In the genomic region with DNA sequence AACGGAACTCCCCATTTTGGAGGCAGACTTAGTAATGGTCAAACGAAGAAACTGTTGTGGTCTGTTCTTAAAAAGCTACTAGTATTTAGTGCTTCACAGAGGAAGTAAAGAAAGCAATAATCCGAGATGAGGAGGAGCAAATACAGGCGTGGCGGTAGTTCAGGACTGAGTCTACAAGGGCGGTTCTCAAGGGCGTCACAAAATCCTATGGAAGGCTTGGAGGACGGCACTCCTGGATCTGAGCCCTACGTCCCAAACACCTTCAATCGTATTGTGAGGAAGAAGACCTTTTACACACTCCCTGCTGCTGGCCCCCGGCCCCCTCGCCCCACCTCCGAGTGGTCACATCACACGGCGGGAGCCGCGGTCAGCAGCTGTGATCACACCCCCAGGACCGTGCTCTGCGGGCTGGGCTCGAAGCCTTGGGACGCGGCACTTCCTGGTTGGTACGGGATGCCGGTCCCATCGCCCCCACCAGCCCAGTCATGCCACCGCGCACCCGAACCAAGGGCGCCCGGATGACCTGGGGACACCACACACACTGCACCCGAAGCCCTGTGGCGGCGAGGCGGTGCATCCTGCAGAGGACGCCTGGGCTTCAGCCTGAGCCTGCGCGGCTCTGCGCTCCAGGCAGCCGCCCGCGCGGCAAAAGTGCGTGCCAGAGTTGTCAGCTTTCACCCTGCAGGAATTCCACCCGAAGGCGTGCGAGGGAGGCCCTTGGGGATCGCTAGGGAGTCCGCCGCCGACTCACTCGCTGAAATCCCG, we compare ENCODE assay signal across 1 cellular context.
TF ChIP-seq lines count a peak whose summit lies in the region.

No MANE protein-coding gene starts in this region.

TF ChIP-seq in K562, 482 proteins besides CTCF, POLR2A, EP300 and RAD21 (continued from another document and continues in another):
- TF ChIP-seq, protein P1, sequence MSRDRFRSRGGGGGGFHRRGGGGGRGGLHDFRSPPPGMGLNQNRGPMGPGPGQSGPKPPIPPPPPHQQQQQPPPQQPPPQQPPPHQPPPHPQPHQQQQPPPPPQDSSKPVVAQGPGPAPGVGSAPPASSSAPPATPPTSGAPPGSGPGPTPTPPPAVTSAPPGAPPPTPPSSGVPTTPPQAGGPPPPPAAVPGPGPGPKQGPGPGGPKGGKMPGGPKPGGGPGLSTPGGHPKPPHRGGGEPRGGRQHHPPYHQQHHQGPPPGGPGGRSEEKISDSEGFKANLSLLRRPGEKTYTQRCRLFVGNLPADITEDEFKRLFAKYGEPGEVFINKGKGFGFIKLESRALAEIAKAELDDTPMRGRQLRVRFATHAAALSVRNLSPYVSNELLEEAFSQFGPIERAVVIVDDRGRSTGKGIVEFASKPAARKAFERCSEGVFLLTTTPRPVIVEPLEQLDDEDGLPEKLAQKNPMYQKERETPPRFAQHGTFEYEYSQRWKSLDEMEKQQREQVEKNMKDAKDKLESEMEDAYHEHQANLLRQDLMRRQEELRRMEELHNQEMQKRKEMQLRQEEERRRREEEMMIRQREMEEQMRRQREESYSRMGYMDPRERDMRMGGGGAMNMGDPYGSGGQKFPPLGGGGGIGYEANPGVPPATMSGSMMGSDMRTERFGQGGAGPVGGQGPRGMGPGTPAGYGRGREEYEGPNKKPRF (IDR thresholded peaks at IDR 0.05; ENCODE audit: low read depth, low read length): no peak
- TF ChIP-seq HEY1 (CRISPR knock-in tag; IDR thresholded peaks at IDR 0.05; ENCODE audit: borderline replicate concordance) (no peak), CREB1 (IDR thresholded peaks at IDR 0.05) (peak; percentile 39), CREB1 (CRISPR knock-in tag; IDR thresholded peaks at IDR 0.05) (no peak; the same call in 1 of the 2 replicates), ZNF324 (CRISPR knock-in tag; IDR thresholded peaks at IDR 0.05) (no peak), ZNF76 (CRISPR knock-in tag; IDR thresholded peaks at IDR 0.05; ENCODE audit: borderline replicate concordance) (no peak), RBM34 (IDR thresholded peaks at IDR 0.05; ENCODE audit: borderline replicate concordance, insufficient read depth, low read length) (no peak), GATAD2B (IDR thresholded peaks at IDR 0.05; ENCODE audit: borderline replicate concordance) (no peak), CREBBP (IDR thresholded peaks at IDR 0.05; ENCODE audit: low read depth, low read length) (no peak), ZFP36 (IDR thresholded peaks at IDR 0.05; ENCODE audit: low read depth, low read length, partially characterized antibody) (no peak), ESRRA (IDR thresholded peaks at IDR 0.05; ENCODE audit: borderline replicate concordance, low read depth) (peak; percentile 60), NR2C2 (CRISPR knock-in tag; IDR thresholded peaks at IDR 0.05) (0 out of 2 replicates have a peak, but pooled peaks have one; percentile 31), NR2C2 (tag; IDR thresholded peaks at IDR 0.05) (no peak), NEUROD1 (IDR thresholded peaks at IDR 0.05; ENCODE audit: borderline replicate concordance, low read depth, low read length, partially characterized antibody) (no peak), STAG1 (CRISPR knock-in tag; IDR thresholded peaks at IDR 0.05; ENCODE audit: borderline replicate concordance) (no peak), ESRRB (CRISPR knock-in tag; IDR thresholded peaks at IDR 0.05; ENCODE audit: borderline replicate concordance) (no peak), E2F3 (CRISPR knock-in tag; IDR thresholded peaks at IDR 0.05) (no peak), PHTF2 (CRISPR knock-in tag; IDR thresholded peaks at IDR 0.05) (no peak), ZNF253 (CRISPR knock-in tag; conservative IDR thresholded peaks at IDR 0.05) (no peak), CSDE1 (IDR thresholded peaks at IDR 0.05) (0 out of 4 replicates have a peak, but pooled peaks of 1 of the 2 experiments have one; percentile 35), MED1 (CRISPR knock-in tag; IDR thresholded peaks at IDR 0.05; ENCODE audit: borderline replicate concordance) (no peak), ZNF668 (CRISPR knock-in tag; IDR thresholded peaks at IDR 0.05) (no peak), BHLHE40 (IDR thresholded peaks at IDR 0.05; ENCODE audit: low read length) (peak; percentile 24; the same call in 1 of the 2 replicates), TRIM28 (IDR thresholded peaks at IDR 0.05) (no peak), ZEB2 (IDR thresholded peaks at IDR 0.05) (no peak), SOX6 (IDR thresholded peaks at IDR 0.05) (no peak; the same call in 1 of the 2 replicates), ZFX (CRISPR knock-in tag; IDR thresholded peaks at IDR 0.05) (peak; percentile 51; the same call in 1 of the 2 replicates), RBM25 (IDR thresholded peaks at IDR 0.05; ENCODE audit: low read depth, low read length, severe bottlenecking) (no peak), ZNF778 (CRISPR knock-in tag; IDR thresholded peaks at IDR 0.05) (no peak)
- TF ChIP-seq, protein P2, sequence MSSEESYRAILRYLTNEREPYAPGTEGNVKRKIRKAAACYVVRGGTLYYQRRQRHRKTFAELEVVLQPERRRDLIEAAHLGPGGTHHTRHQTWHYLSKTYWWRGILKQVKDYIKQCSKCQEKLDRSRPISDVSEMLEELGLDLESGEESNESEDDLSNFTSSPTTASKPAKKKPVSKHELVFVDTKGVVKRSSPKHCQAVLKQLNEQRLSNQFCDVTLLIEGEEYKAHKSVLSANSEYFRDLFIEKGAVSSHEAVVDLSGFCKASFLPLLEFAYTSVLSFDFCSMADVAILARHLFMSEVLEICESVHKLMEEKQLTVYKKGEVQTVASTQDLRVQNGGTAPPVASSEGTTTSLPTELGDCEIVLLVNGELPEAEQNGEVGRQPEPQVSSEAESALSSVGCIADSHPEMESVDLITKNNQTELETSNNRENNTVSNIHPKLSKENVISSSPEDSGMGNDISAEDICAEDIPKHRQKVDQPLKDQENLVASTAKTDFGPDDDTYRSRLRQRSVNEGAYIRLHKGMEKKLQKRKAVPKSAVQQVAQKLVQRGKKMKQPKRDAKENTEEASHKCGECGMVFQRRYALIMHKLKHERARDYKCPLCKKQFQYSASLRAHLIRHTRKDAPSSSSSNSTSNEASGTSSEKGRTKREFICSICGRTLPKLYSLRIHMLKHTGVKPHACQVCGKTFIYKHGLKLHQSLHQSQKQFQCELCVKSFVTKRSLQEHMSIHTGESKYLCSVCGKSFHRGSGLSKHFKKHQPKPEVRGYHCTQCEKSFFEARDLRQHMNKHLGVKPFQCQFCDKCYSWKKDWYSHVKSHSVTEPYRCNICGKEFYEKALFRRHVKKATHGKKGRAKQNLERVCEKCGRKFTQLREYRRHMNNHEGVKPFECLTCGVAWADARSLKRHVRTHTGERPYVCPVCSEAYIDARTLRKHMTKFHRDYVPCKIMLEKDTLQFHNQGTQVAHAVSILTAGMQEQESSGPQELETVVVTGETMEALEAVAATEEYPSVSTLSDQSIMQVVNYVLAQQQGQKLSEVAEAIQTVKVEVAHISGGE (CRISPR knock-in tag; IDR thresholded peaks at IDR 0.05): no peak
- TF ChIP-seq, protein P3, sequence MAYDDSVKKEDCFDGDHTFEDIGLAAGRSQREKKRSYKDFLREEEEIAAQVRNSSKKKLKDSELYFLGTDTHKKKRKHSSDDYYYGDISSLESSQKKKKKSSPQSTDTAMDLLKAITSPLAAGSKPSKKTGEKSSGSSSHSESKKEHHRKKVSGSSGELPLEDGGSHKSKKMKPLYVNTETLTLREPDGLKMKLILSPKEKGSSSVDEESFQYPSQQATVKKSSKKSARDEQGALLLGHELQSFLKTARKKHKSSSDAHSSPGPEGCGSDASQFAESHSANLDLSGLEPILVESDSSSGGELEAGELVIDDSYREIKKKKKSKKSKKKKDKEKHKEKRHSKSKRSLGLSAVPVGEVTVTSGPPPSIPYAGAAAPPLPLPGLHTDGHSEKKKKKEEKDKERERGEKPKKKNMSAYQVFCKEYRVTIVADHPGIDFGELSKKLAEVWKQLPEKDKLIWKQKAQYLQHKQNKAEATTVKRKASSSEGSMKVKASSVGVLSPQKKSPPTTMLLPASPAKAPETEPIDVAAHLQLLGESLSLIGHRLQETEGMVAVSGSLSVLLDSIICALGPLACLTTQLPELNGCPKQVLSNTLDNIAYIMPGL (CRISPR knock-in tag; IDR thresholded peaks at IDR 0.05): no peak; the same call in 1 of the 2 replicates
- TF ChIP-seq, protein P4, sequence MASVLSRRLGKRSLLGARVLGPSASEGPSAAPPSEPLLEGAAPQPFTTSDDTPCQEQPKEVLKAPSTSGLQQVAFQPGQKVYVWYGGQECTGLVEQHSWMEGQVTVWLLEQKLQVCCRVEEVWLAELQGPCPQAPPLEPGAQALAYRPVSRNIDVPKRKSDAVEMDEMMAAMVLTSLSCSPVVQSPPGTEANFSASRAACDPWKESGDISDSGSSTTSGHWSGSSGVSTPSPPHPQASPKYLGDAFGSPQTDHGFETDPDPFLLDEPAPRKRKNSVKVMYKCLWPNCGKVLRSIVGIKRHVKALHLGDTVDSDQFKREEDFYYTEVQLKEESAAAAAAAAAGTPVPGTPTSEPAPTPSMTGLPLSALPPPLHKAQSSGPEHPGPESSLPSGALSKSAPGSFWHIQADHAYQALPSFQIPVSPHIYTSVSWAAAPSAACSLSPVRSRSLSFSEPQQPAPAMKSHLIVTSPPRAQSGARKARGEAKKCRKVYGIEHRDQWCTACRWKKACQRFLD (CRISPR knock-in tag; IDR thresholded peaks at IDR 0.05): peak; percentile 21; the same call in 1 of the 2 replicates
- TF ChIP-seq, protein P5, sequence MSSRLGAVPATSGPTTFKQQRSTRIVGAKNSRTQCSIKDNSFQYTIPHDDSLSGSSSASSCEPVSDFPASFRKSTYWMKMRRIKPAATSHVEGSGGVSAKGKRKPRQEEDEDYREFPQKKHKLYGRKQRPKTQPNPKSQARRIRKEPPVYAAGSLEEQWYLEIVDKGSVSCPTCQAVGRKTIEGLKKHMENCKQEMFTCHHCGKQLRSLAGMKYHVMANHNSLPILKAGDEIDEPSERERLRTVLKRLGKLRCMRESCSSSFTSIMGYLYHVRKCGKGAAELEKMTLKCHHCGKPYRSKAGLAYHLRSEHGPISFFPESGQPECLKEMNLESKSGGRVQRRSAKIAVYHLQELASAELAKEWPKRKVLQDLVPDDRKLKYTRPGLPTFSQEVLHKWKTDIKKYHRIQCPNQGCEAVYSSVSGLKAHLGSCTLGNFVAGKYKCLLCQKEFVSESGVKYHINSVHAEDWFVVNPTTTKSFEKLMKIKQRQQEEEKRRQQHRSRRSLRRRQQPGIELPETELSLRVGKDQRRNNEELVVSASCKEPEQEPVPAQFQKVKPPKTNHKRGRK (tag; IDR thresholded peaks at IDR 0.05): no peak
- TF ChIP-seq, protein P6, sequence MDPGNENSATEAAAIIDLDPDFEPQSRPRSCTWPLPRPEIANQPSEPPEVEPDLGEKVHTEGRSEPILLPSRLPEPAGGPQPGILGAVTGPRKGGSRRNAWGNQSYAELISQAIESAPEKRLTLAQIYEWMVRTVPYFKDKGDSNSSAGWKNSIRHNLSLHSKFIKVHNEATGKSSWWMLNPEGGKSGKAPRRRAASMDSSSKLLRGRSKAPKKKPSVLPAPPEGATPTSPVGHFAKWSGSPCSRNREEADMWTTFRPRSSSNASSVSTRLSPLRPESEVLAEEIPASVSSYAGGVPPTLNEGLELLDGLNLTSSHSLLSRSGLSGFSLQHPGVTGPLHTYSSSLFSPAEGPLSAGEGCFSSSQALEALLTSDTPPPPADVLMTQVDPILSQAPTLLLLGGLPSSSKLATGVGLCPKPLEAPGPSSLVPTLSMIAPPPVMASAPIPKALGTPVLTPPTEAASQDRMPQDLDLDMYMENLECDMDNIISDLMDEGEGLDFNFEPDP (CRISPR knock-in tag; IDR thresholded peaks at IDR 0.05): no peak
- TF ChIP-seq, protein P7, sequence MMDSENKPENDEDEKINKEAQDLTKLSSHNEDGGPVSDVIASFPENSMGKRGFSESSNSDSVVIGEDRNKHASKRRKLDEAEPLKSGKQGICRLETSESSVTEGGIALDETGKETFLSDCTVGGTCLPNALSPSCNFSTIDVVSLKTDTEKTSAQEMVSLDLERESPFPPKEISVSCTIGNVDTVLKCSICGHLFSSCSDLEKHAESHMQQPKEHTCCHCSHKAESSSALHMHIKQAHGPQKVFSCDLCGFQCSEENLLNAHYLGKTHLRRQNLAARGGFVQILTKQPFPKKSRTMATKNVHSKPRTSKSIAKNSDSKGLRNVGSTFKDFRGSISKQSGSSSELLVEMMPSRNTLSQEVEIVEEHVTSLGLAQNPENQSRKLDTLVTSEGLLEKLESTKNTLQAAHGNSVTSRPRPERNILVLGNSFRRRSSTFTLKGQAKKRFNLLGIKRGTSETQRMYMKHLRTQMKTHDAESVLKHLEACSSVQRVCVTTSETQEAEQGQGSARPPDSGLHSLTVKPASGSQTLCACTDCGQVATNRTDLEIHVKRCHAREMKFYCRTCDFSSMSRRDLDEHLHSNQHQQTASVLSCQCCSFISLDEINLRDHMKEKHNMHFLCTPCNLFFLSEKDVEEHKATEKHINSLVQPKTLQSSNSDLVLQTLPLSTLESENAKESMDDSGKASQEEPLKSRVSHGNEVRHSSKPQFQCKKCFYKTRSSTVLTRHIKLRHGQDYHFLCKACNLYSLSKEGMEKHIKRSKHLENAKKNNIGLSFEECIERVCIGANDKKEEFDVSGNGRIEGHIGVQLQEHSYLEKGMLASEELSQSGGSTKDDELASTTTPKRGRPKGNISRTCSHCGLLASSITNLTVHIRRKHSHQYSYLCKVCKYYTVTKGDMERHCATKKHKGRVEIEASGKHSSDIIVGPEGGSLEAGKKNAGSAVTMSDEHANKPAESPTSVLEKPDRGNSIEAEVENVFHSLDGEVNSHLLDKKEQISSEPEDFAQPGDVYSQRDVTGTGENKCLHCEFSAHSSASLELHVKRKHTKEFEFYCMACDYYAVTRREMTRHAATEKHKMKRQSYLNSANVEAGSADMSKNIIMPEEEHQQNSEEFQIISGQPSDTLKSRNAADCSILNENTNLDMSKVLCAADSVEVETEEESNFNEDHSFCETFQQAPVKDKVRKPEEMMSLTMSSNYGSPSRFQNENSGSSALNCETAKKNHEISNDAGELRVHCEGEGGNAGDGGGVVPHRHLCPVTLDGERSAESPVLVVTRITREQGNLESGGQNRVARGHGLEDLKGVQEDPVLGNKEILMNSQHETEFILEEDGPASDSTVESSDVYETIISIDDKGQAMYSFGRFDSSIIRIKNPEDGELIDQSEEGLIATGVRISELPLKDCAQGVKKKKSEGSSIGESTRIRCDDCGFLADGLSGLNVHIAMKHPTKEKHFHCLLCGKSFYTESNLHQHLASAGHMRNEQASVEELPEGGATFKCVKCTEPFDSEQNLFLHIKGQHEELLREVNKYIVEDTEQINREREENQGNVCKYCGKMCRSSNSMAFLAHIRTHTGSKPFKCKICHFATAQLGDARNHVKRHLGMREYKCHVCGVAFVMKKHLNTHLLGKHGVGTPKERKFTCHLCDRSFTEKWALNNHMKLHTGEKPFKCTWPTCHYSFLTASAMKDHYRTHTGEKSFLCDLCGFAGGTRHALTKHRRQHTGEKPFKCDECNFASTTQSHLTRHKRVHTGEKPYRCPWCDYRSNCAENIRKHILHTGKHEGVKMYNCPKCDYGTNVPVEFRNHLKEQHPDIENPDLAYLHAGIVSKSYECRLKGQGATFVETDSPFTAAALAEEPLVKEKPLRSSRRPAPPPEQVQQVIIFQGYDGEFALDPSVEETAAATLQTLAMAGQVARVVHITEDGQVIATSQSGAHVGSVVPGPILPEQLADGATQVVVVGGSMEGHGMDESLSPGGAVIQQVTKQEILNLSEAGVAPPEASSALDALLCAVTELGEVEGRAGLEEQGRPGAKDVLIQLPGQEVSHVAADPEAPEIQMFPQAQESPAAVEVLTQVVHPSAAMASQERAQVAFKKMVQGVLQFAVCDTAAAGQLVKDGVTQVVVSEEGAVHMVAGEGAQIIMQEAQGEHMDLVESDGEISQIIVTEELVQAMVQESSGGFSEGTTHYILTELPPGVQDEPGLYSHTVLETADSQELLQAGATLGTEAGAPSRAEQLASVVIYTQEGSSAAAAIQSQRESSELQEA (IDR thresholded peaks at IDR 0.05; ENCODE audit: low read depth): no peak
